Comparison of ENCODE assay signal across 22 cellular contexts in genomic region chr17:78958556-78959191, GRCh38. TPM values are rescaled to one million over a fixed set of nuclear protein-coding genes. Genes with fewer than 3 reads are reported as not detected.
DNase-seq lines count a peak whose midpoint lies in the region; ATAC-seq, FAIRE-seq and TF ChIP-seq lines count a peak whose summit lies in the region.
"Had no signal": no experiment of that assay in that cellular context is flagged by ENCODE, and none has a peak within 500 bp of the region (broad histone marks: within the 10 kb centered on the region; RNA-seq: fewer than 3 reads in every experiment).

No MANE protein-coding gene starts in this region.

- POLR2A ChIA-PET in A549 (lab: Yijun Ruan, JAX): no interaction called here

- peaks cover 19% of the 10 kb centered on the region for H3K27me3 Mint-ChIP-seq in astrocyte (ENCODE audit: low read depth, unreplicated experiment)

- no peak for FAIRE-seq in A549 (lab: Jason Lieb, UNC)
- no peak for FAIRE-seq in astrocyte (lab: Jason Lieb, UNC)

- no peak for TF ChIP-seq EP300 in A549 (IDR thresholded peaks at IDR 0.05)

- no peak overlapping the region for H3K4me3 ChIP-seq in A549
- H3K4me3 ChIP-seq in astrocyte (ENCODE audit: insufficient read depth, low read depth, low read length): no peak overlapping the region
- H3K4me3 ChIP-seq: HAP-1, right atrium auricular region, tibial nerve had no signal

- no peaks in the 10 kb centered on the region for H3K36me3 ChIP-seq in astrocyte (ENCODE audit: insufficient read depth, low read length)
- H3K36me3 ChIP-seq: HAP-1, right atrium auricular region, tibial nerve had no signal

- H3K27me3 ChIP-seq in astrocyte (ENCODE audit: insufficient read depth, low read length): no peaks in the 10 kb centered on the region
- H3K27me3 ChIP-seq: right atrium auricular region, tibial nerve had no signal

- no peak overlapping the region for H3K27ac Mint-ChIP-seq in astrocyte (ENCODE audit: unreplicated experiment)
- H3K27ac Mint-ChIP-seq: activated naive CD8-positive, alpha-beta T cell treated with anti-CD3 and anti-CD28 coated beads, Interleukin-2, amount 10 ng/mL, durations not matched to agents 7 days and 5 days; naive thymus-derived CD4-positive, alpha-beta T cell had no signal

- WGBS in A549 (ENCODE audit: missing lambda C conversion rate): 70% methylated on average over 11 of the region's 11 CpGs

- peak overlapping the region; percentile 52 for H2AFZ ChIP-seq in astrocyte (ENCODE audit: low read depth, low read length)

- H3K4me3 Mint-ChIP-seq in astrocyte (ENCODE audit: unreplicated experiment): no peak overlapping the region
- H3K4me3 Mint-ChIP-seq: activated naive CD8-positive, alpha-beta T cell treated with anti-CD3 and anti-CD28 coated beads, Interleukin-2, amount 10 ng/mL, durations not matched to agents 7 days and 5 days; activated T-cell treated with anti-CD3 and anti-CD28 coated beads, Interleukin-2, amount 50 U/mL, for 4 hours; naive thymus-derived CD4-positive, alpha-beta T cell had no signal

- peaks cover 37% of the 10 kb centered on the region for H3K4me1 ChIP-seq in A549
- peaks cover 36% of the 10 kb centered on the region for H3K4me1 ChIP-seq in astrocyte (ENCODE audit: insufficient read depth, low read length)
- H3K4me1 ChIP-seq: HAP-1 had no signal

- peak overlapping the region; percentile 71 to 78 for H3K27ac ChIP-seq in A549
- H3K27ac ChIP-seq in astrocyte (ENCODE audit: low read depth, low read length): no peak overlapping the region
- H3K27ac ChIP-seq: right atrium auricular region had no signal

- H3K36me3 Mint-ChIP-seq in astrocyte (ENCODE audit: low read depth, unreplicated experiment): no peaks in the 10 kb centered on the region
- H3K36me3 Mint-ChIP-seq: activated naive CD8-positive, alpha-beta T cell treated with anti-CD3 and anti-CD28 coated beads, Interleukin-2, amount 10 ng/mL, durations not matched to agents 7 days and 5 days; naive thymus-derived CD4-positive, alpha-beta T cell had no signal

- no peaks in the 10 kb centered on the region for H3K79me2 ChIP-seq in astrocyte (ENCODE audit: insufficient read depth, low read length)

- TF ChIP-seq RAD21 in A549 (conservative IDR thresholded peaks at IDR 0.05 in 1 of 2, IDR thresholded peaks at IDR 0.05 in 1 of 2): no peak

- no peak overlapping the region for H3K9ac ChIP-seq in astrocyte (ENCODE audit: low read length)

- TF ChIP-seq POLR2A in A549 (IDR thresholded peaks at IDR 0.05; ENCODE audit: low read length): no peak

- peak; percentile 83 to 87 for ATAC-seq in A549
- ATAC-seq: activated T-cell treated with anti-CD3 and anti-CD28 coated beads, Interleukin-2, amount 50 U/mL, for 4 hours; left lobe of liver; naive thymus-derived CD4-positive, alpha-beta T cell; Right ventricle myocardium inferior had no signal

- no peaks in the 10 kb centered on the region for H4K20me1 ChIP-seq in astrocyte (ENCODE audit: insufficient read depth, low read length)

- no peak for TF ChIP-seq CTCF in A549 (IDR thresholded peaks at IDR 0.05)
- no peak for TF ChIP-seq CTCF in astrocyte (IDR thresholded peaks at IDR 0.05; ENCODE audit: insufficient read depth, low read depth, low read length)

- no peaks in the 10 kb centered on the region for H3K9me3 Mint-ChIP-seq in astrocyte (ENCODE audit: unreplicated experiment)
- H3K9me3 Mint-ChIP-seq: activated naive CD8-positive, alpha-beta T cell treated with anti-CD3 and anti-CD28 coated beads, Interleukin-2, amount 10 ng/mL, durations not matched to agents 7 days and 5 days; activated T-cell treated with anti-CD3 and anti-CD28 coated beads, Interleukin-2, amount 50 U/mL, for 4 hours had no signal

- DNase-seq in A549 (ENCODE audit: low read depth in 1 of 2, low spot score in 1 of 2) (peak; percentile 68 to 71), LoVo (ENCODE audit: low spot score) (peak; percentile 39), astrocyte (ENCODE audit: low read depth) (peak; percentile 23), mucosa of gallbladder (ENCODE audit: low spot score) (peak; percentile 64), SIG-M5 treated with dmso at 0.1 percent for 504 hours (lab: John Stamatoyannopoulos, UW; ENCODE audit: unreplicated experiment) (no peak), DMS79 (lab: John Stamatoyannopoulos, UW) (no peak), HuH-7 (ENCODE audit: low spot score) (no peak), GM03348 (ENCODE audit: low spot score) (no peak)
- DNase-seq: activated naive CD8-positive, alpha-beta T cell treated with anti-CD3 and anti-CD28 coated beads, Interleukin-2, amount 10 ng/mL, durations not matched to agents 7 days and 5 days; activated T-cell treated with anti-CD3 and anti-CD28 coated beads, Interleukin-2, amount 50 U/mL, for 4 hours; COR-L47; hippocampal formation; naive thymus-derived CD4-positive, alpha-beta T cell; NCI-H2081 treated with DMSO at 0.1 percent for 48 hours; NCI-H82; stimulated activated CD4-positive, alpha-beta T cell treated with anti-CD3 and anti-CD28 coated beads, Interleukin-2, amount 100 ng/mL, for 24 hours; T-helper 9 cell had no signal

- CTCF ChIA-PET in A549 (lab: Yijun Ruan, JAX): interaction anchor here (0.6 to 9.1 kb wide), 9 partner anchors 8 to 462 kb away, joined by 3 to 103 read pairs (median 3); no protein-coding TSS in a partner anchor

- H3K4me1 Mint-ChIP-seq in astrocyte (ENCODE audit: low read depth, unreplicated experiment): peaks cover 4% of the 10 kb centered on the region
- H3K4me1 Mint-ChIP-seq: activated naive CD8-positive, alpha-beta T cell treated with anti-CD3 and anti-CD28 coated beads, Interleukin-2, amount 10 ng/mL, durations not matched to agents 7 days and 5 days; naive thymus-derived CD4-positive, alpha-beta T cell had no signal

- H3K4me2 ChIP-seq in A549 (peak overlapping the region; percentile 37), astrocyte (ENCODE audit: low read length) (peak overlapping the region; percentile 50)

- H3K9me3 ChIP-seq in A549 (no peaks in the 10 kb centered on the region), astrocyte (ENCODE audit: insufficient read depth, low read depth, low read length) (no peaks in the 10 kb centered on the region)
- H3K9me3 ChIP-seq: HAP-1, right atrium auricular region, tibial nerve had no signal

TF ChIP-seq in A549, 52 proteins besides CTCF, POLR2A, EP300 and RAD21 (continues in another document):
- no peak for TF ChIP-seq BCL3 (IDR thresholded peaks at IDR 0.05)
- peak; percentile 1 for TF ChIP-seq MAFK (IDR thresholded peaks at IDR 0.05; ENCODE audit: partially characterized antibody)
- no peak for TF ChIP-seq RFX5 (IDR thresholded peaks at IDR 0.05)
- TF ChIP-seq FOSL2 (IDR thresholded peaks at IDR 0.05): no peak
- peak; percentile 36; the same call in 1 of the 2 replicates for TF ChIP-seq FOSL2 (CRISPR knock-in tag; IDR thresholded peaks at IDR 0.05)

RNA-seq across cellular contexts. Expression of gene LGALS3BP, which starts 21.0 kb away (rescaled TPM):
- polyA plus RNA-seq in A549 (2011; rRNA removed) (28.3 and 32.3 TPM in 2 replicates), A549 (2017; fragmentation: RNase III; extraction: RNeasy Plus Mini Kit Qiagen cat#74134 plus additional on column Dnase treatment) (59.5 to 66.1 TPM (median 60.0 TPM) in 3 replicates)
- 21.3 and 28.5 TPM in 2 replicates for polyA plus RNA-seq in A549 (2012; cell fraction: cytosol; rRNA removed)
- 104 and 148 TPM in 2 replicates for polyA plus RNA-seq in A549 (2012; cell fraction: nucleus; rRNA removed)
- 34.3 and 41.5 TPM in 2 replicates for polyA minus RNA-seq in A549 (2011; rRNA and poly(A)+ RNA removed)
- total RNA-seq in astrocyte (495 and 654 TPM in 2 replicates), mucosa of gallbladder (761 TPM)

RNA-seq across cellular contexts. Expression of gene TIMP2, which starts 33.5 kb away (rescaled TPM):
- polyA plus RNA-seq in A549 (2011; rRNA removed) (68.1 and 77.8 TPM in 2 replicates), A549 (2017; fragmentation: RNase III; extraction: RNeasy Plus Mini Kit Qiagen cat#74134 plus additional on column Dnase treatment) (140 to 170 TPM (median 166 TPM) in 3 replicates)
- 91.7 and 124 TPM in 2 replicates for polyA plus RNA-seq in A549 (2012; cell fraction: cytosol; rRNA removed)
- polyA plus RNA-seq in A549 (2012; cell fraction: nucleus; rRNA removed): 128 and 136 TPM in 2 replicates
- 46.2 and 57.5 TPM in 2 replicates for polyA minus RNA-seq in A549 (2011; rRNA and poly(A)+ RNA removed)
- total RNA-seq in astrocyte (184 and 187 TPM in 2 replicates), mucosa of gallbladder (377 TPM)

RNA-seq across cellular contexts. Expression of gene CANT1, which starts 50.9 kb away (rescaled TPM):
- 65.5 and 70.0 TPM in 2 replicates for polyA plus RNA-seq in A549 (2011; rRNA removed)
- 73.1 and 91.1 TPM in 2 replicates for polyA plus RNA-seq in A549 (2012; cell fraction: cytosol; rRNA removed)
- 73.9 and 106 TPM in 2 replicates for polyA plus RNA-seq in A549 (2012; cell fraction: nucleus; rRNA removed)
- 63.4 to 67.6 TPM (median 66.8 TPM) in 3 replicates for polyA plus RNA-seq in A549 (2017; fragmentation: RNase III; extraction: RNeasy Plus Mini Kit Qiagen cat#74134 plus additional on column Dnase treatment)
- polyA minus RNA-seq in A549 (2011; rRNA and poly(A)+ RNA removed): 66.6 and 67.2 TPM in 2 replicates
- 71.3 and 72.1 TPM in 2 replicates for total RNA-seq in astrocyte
- total RNA-seq in mucosa of gallbladder: 132 TPM

RNA-seq across cellular contexts. Expression of gene CEP295NL, which starts 55.7 kb away (rescaled TPM):
- polyA plus RNA-seq in A549 (2011; rRNA removed) (0.09 and 0.10 TPM in 2 replicates), A549 (2017; fragmentation: RNase III; extraction: RNeasy Plus Mini Kit Qiagen cat#74134 plus additional on column Dnase treatment) (0.13 to 0.34 TPM (median 0.29 TPM) in 3 replicates)
- polyA plus RNA-seq in A549 (2012; cell fraction: cytosol; rRNA removed): 0.03 and 0.05 TPM in 2 replicates
- polyA plus RNA-seq in A549 (2012; cell fraction: nucleus; rRNA removed): 0.36 and 0.43 TPM in 2 replicates
- 0.37 and 0.63 TPM in 2 replicates for polyA minus RNA-seq in A549 (2011; rRNA and poly(A)+ RNA removed)
- total RNA-seq in astrocyte (1.3 and 1.6 TPM in 2 replicates), mucosa of gallbladder (5.2 TPM)
- total RNA-seq: activated T-cell treated with anti-CD3 and anti-CD28 coated beads, Interleukin-2, amount 50 U/mL, for 4 hours had no signal
- polyA plus RNA-seq: naive thymus-derived CD4-positive, alpha-beta T cell had no signal

Comparison
In these comparisons a context has a peak if more than half of its experiments do, and no peak if none do; other contexts are left out.
1. DNase-seq: peak in A549 (2 of 2), LoVo (single experiment), astrocyte (single experiment) and mucosa of gallbladder (single experiment); none in SIG-M5 treated with dmso at 0.1 percent for 504 hours (single experiment), DMS79 (single experiment), HuH-7 (single experiment) and GM03348 (single experiment).